Comparison of ENCODE assay signal across 1 cellular context in genomic region chr17:42675984-42676423, GRCh38.
A peak's percentile ranks its signal among the peaks of the same experiment; 100 is the strongest.
TF ChIP-seq lines count a peak whose summit lies in the region.

No MANE protein-coding gene starts in this region.

TF ChIP-seq in HepG2, 621 proteins besides CTCF, POLR2A, EP300 and RAD21 (continued from another document and continues in another):
- TF ChIP-seq, protein P1, sequence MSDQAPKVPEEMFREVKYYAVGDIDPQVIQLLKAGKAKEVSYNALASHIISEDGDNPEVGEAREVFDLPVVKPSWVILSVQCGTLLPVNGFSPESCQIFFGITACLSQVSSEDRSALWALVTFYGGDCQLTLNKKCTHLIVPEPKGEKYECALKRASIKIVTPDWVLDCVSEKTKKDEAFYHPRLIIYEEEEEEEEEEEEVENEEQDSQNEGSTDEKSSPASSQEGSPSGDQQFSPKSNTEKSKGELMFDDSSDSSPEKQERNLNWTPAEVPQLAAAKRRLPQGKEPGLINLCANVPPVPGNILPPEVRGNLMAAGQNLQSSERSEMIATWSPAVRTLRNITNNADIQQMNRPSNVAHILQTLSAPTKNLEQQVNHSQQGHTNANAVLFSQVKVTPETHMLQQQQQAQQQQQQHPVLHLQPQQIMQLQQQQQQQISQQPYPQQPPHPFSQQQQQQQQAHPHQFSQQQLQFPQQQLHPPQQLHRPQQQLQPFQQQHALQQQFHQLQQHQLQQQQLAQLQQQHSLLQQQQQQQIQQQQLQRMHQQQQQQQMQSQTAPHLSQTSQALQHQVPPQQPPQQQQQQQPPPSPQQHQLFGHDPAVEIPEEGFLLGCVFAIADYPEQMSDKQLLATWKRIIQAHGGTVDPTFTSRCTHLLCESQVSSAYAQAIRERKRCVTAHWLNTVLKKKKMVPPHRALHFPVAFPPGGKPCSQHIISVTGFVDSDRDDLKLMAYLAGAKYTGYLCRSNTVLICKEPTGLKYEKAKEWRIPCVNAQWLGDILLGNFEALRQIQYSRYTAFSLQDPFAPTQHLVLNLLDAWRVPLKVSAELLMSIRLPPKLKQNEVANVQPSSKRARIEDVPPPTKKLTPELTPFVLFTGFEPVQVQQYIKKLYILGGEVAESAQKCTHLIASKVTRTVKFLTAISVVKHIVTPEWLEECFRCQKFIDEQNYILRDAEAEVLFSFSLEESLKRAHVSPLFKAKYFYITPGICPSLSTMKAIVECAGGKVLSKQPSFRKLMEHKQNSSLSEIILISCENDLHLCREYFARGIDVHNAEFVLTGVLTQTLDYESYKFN (CRISPR knock-in tag; conservative IDR thresholded peaks at IDR 0.05): no peak; the same call in 1 of the 2 replicates
- 0 out of 2 replicates have a peak, but pooled peaks have one; percentile 60 for TF ChIP-seq TOPORS (CRISPR knock-in tag; IDR thresholded peaks at IDR 0.05)
- TF ChIP-seq ZNF350 (CRISPR knock-in tag; IDR thresholded peaks at IDR 0.05; ENCODE audit: borderline replicate concordance, low read depth): peak; percentile 38; the same call in 1 of the 2 replicates
- TF ChIP-seq CBX2 (IDR thresholded peaks at IDR 0.05; ENCODE audit: low read depth, low read length): no peak
- TF ChIP-seq CBX2 (CRISPR knock-in tag; IDR thresholded peaks at IDR 0.05; ENCODE audit: low read depth): no peak
- TF ChIP-seq ZNF646 (CRISPR knock-in tag; IDR thresholded peaks at IDR 0.05): no peak
- no peak for TF ChIP-seq MNT (IDR thresholded peaks at IDR 0.05)
- TF ChIP-seq ZNF703 (CRISPR knock-in tag; IDR thresholded peaks at IDR 0.05; ENCODE audit: borderline replicate concordance): peak; percentile 23; the same call in 1 of the 2 replicates
- peak; percentile 40; the same call in 1 of the 2 replicates for TF ChIP-seq MEIS2 (CRISPR knock-in tag; IDR thresholded peaks at IDR 0.05)
- no peak for TF ChIP-seq LRRFIP1 (CRISPR knock-in tag; conservative IDR thresholded peaks at IDR 0.05)
- TF ChIP-seq YEATS2 (CRISPR knock-in tag; IDR thresholded peaks at IDR 0.05; ENCODE audit: borderline replicate concordance): no peak
- 0 out of 2 replicates have a peak, but pooled peaks have one; percentile 56 for TF ChIP-seq ZNF747 (CRISPR knock-in tag; IDR thresholded peaks at IDR 0.05; ENCODE audit: borderline replicate concordance)
- TF ChIP-seq ZNF382 (CRISPR knock-in tag; IDR thresholded peaks at IDR 0.05; ENCODE audit: borderline replicate concordance): no peak
- TF ChIP-seq ZNF263 (CRISPR knock-in tag; IDR thresholded peaks at IDR 0.05): peak; percentile 97
- TF ChIP-seq, protein P2, sequence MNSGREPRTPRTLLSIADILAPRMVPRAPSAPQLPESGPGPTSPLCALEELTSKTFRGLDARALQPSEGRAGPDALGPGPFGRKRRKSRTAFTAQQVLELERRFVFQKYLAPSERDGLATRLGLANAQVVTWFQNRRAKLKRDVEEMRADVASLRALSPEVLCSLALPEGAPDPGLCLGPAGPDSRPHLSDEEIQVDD (CRISPR knock-in tag; IDR thresholded peaks at IDR 0.05; ENCODE audit: borderline replicate concordance): 0 out of 2 replicates have a peak, but pooled peaks have one; percentile 35
- no peak for TF ChIP-seq NR2F1 (CRISPR knock-in tag; IDR thresholded peaks at IDR 0.05)
- no peak for TF ChIP-seq TBL1XR1 (IDR thresholded peaks at IDR 0.05; ENCODE audit: borderline replicate concordance, low read length, partially characterized antibody)
- TF ChIP-seq SP1 (IDR thresholded peaks at IDR 0.05): no peak
- TF ChIP-seq SP1 (CRISPR knock-in tag; IDR thresholded peaks at IDR 0.05): peak; percentile 14; the same call in 1 of the 2 replicates
- TF ChIP-seq ZNF121 (CRISPR knock-in tag; IDR thresholded peaks at IDR 0.05): no peak
- no peak for TF ChIP-seq HCFC1 (IDR thresholded peaks at IDR 0.05; ENCODE audit: low read depth, low read length)
- peak; percentile 18; the same call in 1 of the 2 replicates for TF ChIP-seq BORCS8-MEF2B (CRISPR knock-in tag; IDR thresholded peaks at IDR 0.05)
- no peak for TF ChIP-seq DRAP1 (CRISPR knock-in tag; IDR thresholded peaks at IDR 0.05)
- 0 out of 2 replicates have a peak, but pooled peaks have one; percentile 4 for TF ChIP-seq NFAT5 (CRISPR knock-in tag; IDR thresholded peaks at IDR 0.05)
- 0 out of 2 replicates have a peak, but pooled peaks have one; percentile 2 for TF ChIP-seq NR1H2 (CRISPR knock-in tag; IDR thresholded peaks at IDR 0.05; ENCODE audit: borderline replicate concordance, low read depth)
- no peak for TF ChIP-seq DZIP1 (CRISPR knock-in tag; IDR thresholded peaks at IDR 0.05)
- no peak for TF ChIP-seq ZNF775 (CRISPR knock-in tag; IDR thresholded peaks at IDR 0.05; ENCODE audit: borderline replicate concordance)
- TF ChIP-seq TFDP2 (CRISPR knock-in tag; IDR thresholded peaks at IDR 0.05): peak; percentile 11; the same call in 1 of the 2 replicates
- TF ChIP-seq ZNF143 (CRISPR knock-in tag; IDR thresholded peaks at IDR 0.05): no peak
